ENCODE assay signal across 22 cellular contexts in genomic region chr4:8547912-8548730, GRCh38. TPM values are rescaled to one million over a fixed set of nuclear protein-coding genes. Genes with fewer than 3 reads are reported as not detected.
A peak's percentile ranks its signal among the peaks of the same experiment; 100 is the strongest.
DNase-seq lines count a peak whose midpoint lies in the region; FAIRE-seq and TF ChIP-seq lines count a peak whose summit lies in the region.
"Had no signal": no experiment of that assay in that cellular context is flagged by ENCODE, and none has a peak within 500 bp of the region (broad histone marks: within the 10 kb centered on the region; RNA-seq: fewer than 3 reads in every experiment).

No MANE protein-coding gene starts in this region.

- H3K18ac ChIP-seq in H1 (ENCODE audit: extremely low read depth, low read length) = no peak overlapping the region

- no peak overlapping the region for H3K4me2 ChIP-seq in H1 (ENCODE audit: insufficient read depth in 1 of 2, low read depth in 2 of 2, low read length in 2 of 2)
- H3K4me2 ChIP-seq: hepatocyte had no signal

- no peak overlapping the region for H3K14ac ChIP-seq in H1 (ENCODE audit: insufficient read length)

- no peaks in the 10 kb centered on the region for H3K27me3 ChIP-seq in CD8-positive, alpha-beta memory T cell (ENCODE audit: insufficient read depth, low read length, poor library complexity, severe bottlenecking)
- no peaks in the 10 kb centered on the region; a peak in 1 of 7 replicates for H3K27me3 ChIP-seq in H1 (replicated peaks in 1 of 4; ENCODE audit: control insufficient read depth in 3 of 4, extremely low read depth in 1 of 4, insufficient read depth in 3 of 4, low read length in 3 of 4)
- no peaks in the 10 kb centered on the region for H3K27me3 ChIP-seq in vagina
- H3K27me3 ChIP-seq in sigmoid colon = no peaks in the 10 kb centered on the region
- H3K27me3 ChIP-seq: hepatocyte had no signal

- peak overlapping the region; percentile 16 for H3K27ac ChIP-seq in CD8-positive, alpha-beta memory T cell (ENCODE audit: low read depth, low read length)
- no peak overlapping the region for H3K27ac ChIP-seq in H1 (ENCODE audit: low read depth, low read length)
- H3K27ac ChIP-seq in vagina = no peak overlapping the region
- H3K27ac ChIP-seq in sigmoid colon = no peak overlapping the region
- H3K27ac ChIP-seq: C4-2B, hepatocyte had no signal

- H3K56ac ChIP-seq in H1 (replicated peaks; ENCODE audit: insufficient read length, low read depth, low read length) = no peak overlapping the region

- CTCF ChIA-PET in CD8-positive, alpha-beta memory T cell (lab: Charles Lee) = no interaction called here
- CTCF ChIA-PET in H1 (lab: Charles Lee; ENCODE audit: partially characterized antibody) = interaction anchor here (0.8 to 14.7 kb wide), 33 partner anchors 8 to 139 kb away, joined by 3 to 237 read pairs (median 7); partner anchors contain the start of genes CPZ and GPR78

- POLR2A ChIA-PET in CD8-positive, alpha-beta memory T cell (lab: Charles Lee) = no interaction called here
- POLR2A ChIA-PET in H1 (lab: Charles Lee; ENCODE audit: partially characterized antibody) = interaction anchor here (1.1 to 2.3 kb wide), 3 partner anchors 20 to 120 kb away, joined by 3 to 5 read pairs (median 3); no protein-coding TSS in a partner anchor

- H4K20me1 ChIP-seq in H1 (replicated peaks in 1 of 2; ENCODE audit: control insufficient read depth in 1 of 2, insufficient read depth in 2 of 2, low read length in 2 of 2) = no peaks in the 10 kb centered on the region

- 0 out of 2 replicates have a peak overlapping the region, but pooled peaks have one; percentile 4 for H4K8ac ChIP-seq in H1 (ENCODE audit: extremely low read depth, insufficient read depth, low read length)

- H4K91ac ChIP-seq in H1 (replicated peaks; ENCODE audit: insufficient read length, low read length) = peak overlapping the region; percentile 29

- peaks cover 0 to 2% (median 0%) of the 10 kb centered on the region in 5 donors for H3K9me3 Mint-ChIP-seq in CD8-positive, alpha-beta memory T cell
- H3K9me3 Mint-ChIP-seq: activated naive CD4-positive, alpha-beta T cell treated with anti-CD3 and anti-CD28 coated beads, Interleukin-2, amount 50 U/mL, for 72 hours; activated T-cell treated with anti-CD3 and anti-CD28 coated beads, Interleukin-2, amount 50 U/mL, for 72 hours; natural killer cell; stimulated activated naive CD8-positive, alpha-beta T cell treated with anti-CD3 and anti-CD28 coated beads, Interleukin-15, Interleukin-2, amounts not matched to agents 100 ng/mL and 50 ng/mL, for 24 hours had no signal

- no peak overlapping the region for H3K4me3 ChIP-seq in CD8-positive, alpha-beta memory T cell (ENCODE audit: low read length)
- no peak overlapping the region for H3K4me3 ChIP-seq in H1 (ENCODE audit: extremely low read depth in 1 of 4, insufficient read depth in 2 of 4, low read depth in 3 of 4, low read length in 4 of 4)
- no peak overlapping the region for H3K4me3 ChIP-seq in vagina
- no peak overlapping the region for H3K4me3 ChIP-seq in sigmoid colon
- H3K4me3 ChIP-seq: hepatocyte had no signal

- no peaks in the 10 kb centered on the region for H3K36me3 Mint-ChIP-seq in CD8-positive, alpha-beta memory T cell
- H3K36me3 Mint-ChIP-seq: activated naive CD4-positive, alpha-beta T cell treated with anti-CD3 and anti-CD28 coated beads, Interleukin-2, amount 50 U/mL, for 72 hours; natural killer cell had no signal

- no peak overlapping the region for H3K4ac ChIP-seq in H1 (replicated peaks; ENCODE audit: insufficient read length, low read depth, low read length)

- intact Hi-C loops in vagina (cut with DNase I) (no loop called here), sigmoid colon (cut with DNase I) (loop anchor here (1.0 kb wide), 1 partner anchor 80 kb away; no protein-coding TSS in a partner anchor)

- no peaks in the 10 kb centered on the region for H3K23me2 ChIP-seq in H1 (ENCODE audit: low read depth, low read length)

- H3K9ac ChIP-seq in H1 (replicated peaks in 1 of 4; ENCODE audit: extremely low read depth in 1 of 4, low read depth in 3 of 4, low read length in 3 of 4) = no peak overlapping the region; a peak in 1 of 7 replicates

- H4K5ac ChIP-seq in H1 (ENCODE audit: insufficient read length, low read depth, low read length) = no peak overlapping the region

- H2AFZ ChIP-seq in H1 (ENCODE audit: low read length) = no peak overlapping the region
- H2AFZ ChIP-seq: hepatocyte had no signal

- peaks cover 3% of the 10 kb centered on the region in 2 donors for H3K27me3 Mint-ChIP-seq in CD8-positive, alpha-beta memory T cell
- H3K27me3 Mint-ChIP-seq: stimulated activated naive CD8-positive, alpha-beta T cell treated with anti-CD3 and anti-CD28 coated beads, Interleukin-15, Interleukin-2, amounts not matched to agents 100 ng/mL and 50 ng/mL, for 24 hours had no signal

- TF ChIP-seq CTCF in H1 (IDR thresholded peaks at IDR 0.05; ENCODE audit: control extremely low read depth in 1 of 3, insufficient read depth in 1 of 3, low read depth in 1 of 3, low read length in 3 of 3) = no peak
- no peak for TF ChIP-seq CTCF in vagina (IDR thresholded peaks at IDR 0.05)
- no peak for TF ChIP-seq CTCF in sigmoid colon (IDR thresholded peaks at IDR 0.05)

- peak overlapping the region; percentile 61; the same call in 1 of the 2 replicates for H2BK15ac ChIP-seq in H1 (ENCODE audit: low read length)

- H3K4me1 Mint-ChIP-seq in CD8-positive, alpha-beta memory T cell = no peaks in the 10 kb centered on the region
- H3K4me1 Mint-ChIP-seq: natural killer cell had no signal

- no peaks in the 10 kb centered on the region for H3K79me2 ChIP-seq in H1 (ENCODE audit: control insufficient read depth in 1 of 2, insufficient read depth in 2 of 2, low read length in 2 of 2)
- H3K79me2 ChIP-seq: hepatocyte had no signal

- no peaks in the 10 kb centered on the region for H3K36me3 ChIP-seq in CD8-positive, alpha-beta memory T cell (ENCODE audit: insufficient read depth, low read length)
- H3K36me3 ChIP-seq in H1 (ENCODE audit: control insufficient read depth in 2 of 4, insufficient read depth in 4 of 4, low read length in 3 of 4) (no peaks in the 10 kb centered on the region), vagina (no peaks in the 10 kb centered on the region), sigmoid colon (no peaks in the 10 kb centered on the region)

- 87% methylated on average over 15 of the region's 16 CpGs; no CpG with 5 or more reads in 1 of the 2 experiments for WGBS in H1 (ENCODE audit: extremely low coverage in 1 of 2, insufficient coverage in 1 of 2, insufficient read length in 1 of 2, insufficient replicate concordance in 2 of 2, low coverage in 1 of 2, low lambda C conversion rate in 2 of 2, missing lambda C conversion rate in 1 of 2), 2 experiments
- WGBS in sigmoid colon, 2 donors = 85 to 90% methylated on average over 16 of the region's 16 CpGs

- H2BK20ac ChIP-seq in H1 (ENCODE audit: low read length) = 0 out of 2 replicates have a peak overlapping the region, but pooled peaks have one; percentile 21

- TF ChIP-seq RAD21 in H1 (IDR thresholded peaks at IDR 0.05 in 1 of 2, conservative IDR thresholded peaks at IDR 0.05 in 1 of 2; ENCODE audit: low read depth in 2 of 2, low read length in 2 of 2) = no peak

- TF ChIP-seq EP300 in H1 (IDR thresholded peaks at IDR 0.05; ENCODE audit: borderline replicate concordance in 1 of 2, low read depth in 2 of 2, low read length in 2 of 2) (no peak), sigmoid colon (IDR thresholded peaks at IDR 0.05) (no peak)

- no peak overlapping the region for H3K27ac Mint-ChIP-seq in CD8-positive, alpha-beta memory T cell
- H3K27ac Mint-ChIP-seq: activated naive CD4-positive, alpha-beta T cell treated with anti-CD3 and anti-CD28 coated beads, Interleukin-2, amount 50 U/mL, for 72 hours; activated T-cell treated with anti-CD3 and anti-CD28 coated beads, Interleukin-2, amount 50 U/mL, for 72 hours; natural killer cell; progenitor cell of endocrine pancreas; stimulated activated naive CD8-positive, alpha-beta T cell treated with anti-CD3 and anti-CD28 coated beads, Interleukin-15, Interleukin-2, amounts not matched to agents 100 ng/mL and 50 ng/mL, for 24 hours had no signal

- DNase-seq in CD8-positive, alpha-beta memory T cell = no peak
- DNase-seq in HTR-8/SVneo (ENCODE audit: insufficient read length, low spot score) (peak; percentile 61), H1 (ENCODE audit: low read depth in 1 of 2, low spot score in 2 of 2) (no peak), mesenteric fat pad (ENCODE audit: low spot score) (peak; percentile 76), nucleus accumbens (lab: John Stamatoyannopoulos, UW) (no peak), Kasumi-1 (lab: John Stamatoyannopoulos, UW) (no peak), vagina (ENCODE audit: extremely low spot score in 2 of 2) (no peak), sigmoid colon (no peak)
- DNase-seq: activated CD4-positive, CD25-positive, alpha-beta regulatory T cell; activated T-cell treated with anti-CD3 and anti-CD28 coated beads, Interleukin-2, amount 50 U/mL, for 72 hours; DMS 273 treated with DMSO at 0.1 percent for 48 hours; KG1; natural killer cell; NCI-H1105; T-helper 9 cell had no signal

- no peak overlapping the region for H3K4me3 Mint-ChIP-seq in CD8-positive, alpha-beta memory T cell
- H3K4me3 Mint-ChIP-seq: activated T-cell treated with anti-CD3 and anti-CD28 coated beads, Interleukin-2, amount 50 U/mL, for 72 hours; natural killer cell; stimulated activated naive CD8-positive, alpha-beta T cell treated with anti-CD3 and anti-CD28 coated beads, Interleukin-15, Interleukin-2, amounts not matched to agents 100 ng/mL and 50 ng/mL, for 24 hours had no signal

- no peak overlapping the region for H2BK120ac ChIP-seq in H1 (replicated peaks; ENCODE audit: low read depth, low read length)

- no peak overlapping the region for H2BK5ac ChIP-seq in H1 (ENCODE audit: low read depth, low read length)

- H3K23ac ChIP-seq in H1 (ENCODE audit: insufficient read length) = no peak overlapping the region

- 0 out of 2 replicates have a peak overlapping the region, but pooled peaks have one; percentile 60 for H2BK12ac ChIP-seq in H1 (ENCODE audit: low read depth, low read length)

- H3K4me1 ChIP-seq in CD8-positive, alpha-beta memory T cell (ENCODE audit: insufficient read depth, low read length) = no peaks in the 10 kb centered on the region
- H3K4me1 ChIP-seq in H1 (replicated peaks in 1 of 4; ENCODE audit: control insufficient read depth in 3 of 4, insufficient read depth in 4 of 4, low read length in 3 of 4) (peaks cover 0 to 12% (median 3%) of the 10 kb centered on the region in 4 experiments; a peak in 5 of 7 replicates), vagina (no peaks in the 10 kb centered on the region), sigmoid colon (no peaks in the 10 kb centered on the region)

- H3K9me3 ChIP-seq in CD8-positive, alpha-beta memory T cell (ENCODE audit: low read length) = no peaks in the 10 kb centered on the region
- H3K9me3 ChIP-seq in H1 (ENCODE audit: insufficient read depth in 2 of 2, low read depth in 1 of 2, low read length in 1 of 2) (no peaks in the 10 kb centered on the region), vagina (no peaks in the 10 kb centered on the region), sigmoid colon (no peaks in the 10 kb centered on the region)

- H3K79me1 ChIP-seq in H1 (ENCODE audit: low read depth, low read length) = no peaks in the 10 kb centered on the region

- FAIRE-seq in HTR-8/SVneo (lab: Jason Lieb, UNC) = peak; percentile 93
- FAIRE-seq in H1 (lab: Jason Lieb, UNC) = no peak
- FAIRE-seq: islet of Langerhans had no signal

- no peak overlapping the region for H2AK5ac ChIP-seq in H1 (ENCODE audit: low read depth, low read length)

- TF ChIP-seq POLR2A in H1 (IDR thresholded peaks at IDR 0.05; ENCODE audit: control extremely low read depth in 1 of 2, low read depth in 2 of 2, low read length in 2 of 2) (no peak), vagina (IDR thresholded peaks at IDR 0.05) (no peak), sigmoid colon (IDR thresholded peaks at IDR 0.05) (no peak)

RNA-seq across cellular contexts. Expression of gene GPR78, which starts 32.1 kb away (rescaled TPM):
- not detected for total RNA-seq in CD8-positive, alpha-beta memory T cell
- not detected for polyA plus RNA-seq in CD8-positive, alpha-beta memory T cell
- total RNA-seq in H1 (2021; fragmentation: NEBNext Ultra II Directional; extraction: Animal tissue kit (Norgen Biotek cat#: 25700)) = 3.0 and 3.3 TPM in 2 replicates
- polyA plus RNA-seq in H1 (2011; rRNA removed) (1.0 and 2.2 TPM in 2 replicates), sigmoid colon (under 1 TPM in 1 of 3 donors, not detected in 2; 0.04 TPM)
- 1.6 TPM for polyA plus RNA-seq in H1 (2011; cell fraction: cytosol; rRNA removed)
- polyA plus RNA-seq in H1 (2011; cell fraction: nucleus; rRNA removed) = 10.5 TPM
- 1.7 to 2.0 TPM (median 1.9 TPM) in 4 replicates for polyA plus RNA-seq in H1 (2012, experiment 1 of 2)
- 0.84 TPM for polyA plus RNA-seq in H1 (2012, experiment 2 of 2)
- 0.75 TPM for polyA plus RNA-seq in H1 (2013, experiment 1 of 2)
- polyA plus RNA-seq in H1 (2013, experiment 2 of 2) = 0.68 TPM
- 1.8 and 3.0 TPM in 2 replicates for polyA minus RNA-seq in H1 (2011; rRNA and poly(A)+ RNA removed)
- 0.59 TPM for polyA minus RNA-seq in H1 (2011; cell fraction: cytosol; rRNA and poly(A)+ RNA removed)
- 8.6 TPM for polyA minus RNA-seq in H1 (2011; cell fraction: nucleus; rRNA and poly(A)+ RNA removed)
- total RNA-seq in mesenteric fat pad (not detected), vagina (23.1 TPM), sigmoid colon (under 1 TPM in 1 of 4 donors, not detected in 3; 0.28 TPM)
- total RNA-seq: activated T-cell treated with anti-CD3 and anti-CD28 coated beads, Interleukin-2, amount 50 U/mL, for 72 hours; natural killer cell; SK-MEL-5 had no signal

RNA-seq across cellular contexts. Expression of gene CPZ, which starts 44.4 kb away (rescaled TPM):
- not detected for total RNA-seq in CD8-positive, alpha-beta memory T cell
- polyA plus RNA-seq in CD8-positive, alpha-beta memory T cell = not detected
- total RNA-seq in H1 (2021; fragmentation: NEBNext Ultra II Directional; extraction: Animal tissue kit (Norgen Biotek cat#: 25700)) = 28.8 and 31.5 TPM in 2 replicates
- polyA plus RNA-seq in H1 (2011; rRNA removed) (40.7 and 67.4 TPM in 2 replicates), sigmoid colon (1 to 10 TPM in 2 of 3 donors, under 1 TPM in 1; 0.46 to 2.4 (median 1.8) TPM)
- 38.3 TPM for polyA plus RNA-seq in H1 (2011; cell fraction: cytosol; rRNA removed)
- 98.5 TPM for polyA plus RNA-seq in H1 (2011; cell fraction: nucleus; rRNA removed)
- 29.4 to 44.2 TPM (median 42.1 TPM) in 4 replicates for polyA plus RNA-seq in H1 (2012, experiment 1 of 2)
- 35.2 TPM for polyA plus RNA-seq in H1 (2012, experiment 2 of 2)
- polyA plus RNA-seq in H1 (2013, experiment 1 of 2) = 26.2 TPM
- polyA plus RNA-seq in H1 (2013, experiment 2 of 2) = 24.4 TPM
- polyA minus RNA-seq in H1 (2011; rRNA and poly(A)+ RNA removed) = 12.0 and 13.2 TPM in 2 replicates
- 20.3 TPM for polyA minus RNA-seq in H1 (2011; cell fraction: cytosol; rRNA and poly(A)+ RNA removed)
- polyA minus RNA-seq in H1 (2011; cell fraction: nucleus; rRNA and poly(A)+ RNA removed) = 32.0 TPM
- total RNA-seq in mesenteric fat pad (9.7 TPM), vagina (26.3 TPM), sigmoid colon (1 to 10 TPM in 3 of 4 donors, under 1 TPM in 1; 0.54 to 8.3 (median 3.0) TPM)
- total RNA-seq: activated naive CD4-positive, alpha-beta T cell treated with anti-CD3 and anti-CD28 coated beads, Interleukin-2, amount 50 U/mL, for 72 hours; activated T-cell treated with anti-CD3 and anti-CD28 coated beads, Interleukin-2, amount 50 U/mL, for 72 hours; natural killer cell; SK-MEL-5 had no signal

Comparison
In these comparisons a context has a peak if more than half of its experiments do, and no peak if none do; other contexts are left out.
1. DNase-seq: peak in HTR-8/SVneo (single experiment) and mesenteric fat pad (single experiment); none in CD8-positive, alpha-beta memory T cell (0 of 5), H1 (0 of 2), nucleus accumbens (0 of 56), Kasumi-1 (0 of 2), vagina (0 of 2) and sigmoid colon (single experiment).